Comparison of ENCODE assay signal across 10 cellular contexts in genomic region chr17:47742319-47743181, GRCh38. TPM values are rescaled to one million over a fixed set of nuclear protein-coding genes. Genes with fewer than 3 reads are reported as not detected.
A peak's percentile ranks its signal among the peaks of the same experiment; 100 is the strongest.
DNase-seq lines count a peak whose midpoint lies in the region; ATAC-seq and TF ChIP-seq lines count a peak whose summit lies in the region.
"Had no signal": no experiment of that assay in that cellular context is flagged by ENCODE, and none has a peak within 500 bp of the region (broad histone marks: within the 10 kb centered on the region; RNA-seq: fewer than 3 reads in every experiment).

No MANE protein-coding gene starts in this region.

- TF ChIP-seq POLR2A in uterus (IDR thresholded peaks at IDR 0.05): no peak

- peaks cover 3% of the 10 kb centered on the region for H3K36me3 Mint-ChIP-seq in CD4-positive, CD25-positive, alpha-beta regulatory T cell
- H3K36me3 Mint-ChIP-seq in activated CD4-positive, alpha-beta T cell treated with anti-CD3 and anti-CD28 coated beads, Interleukin-2, amount 10 ng/mL, durations not matched to agents 7 days and 5 days (ENCODE audit: low read depth): peaks cover 2% of the 10 kb centered on the region

- no peaks in the 10 kb centered on the region for H3K27me3 ChIP-seq in CD4-positive, CD25-positive, alpha-beta regulatory T cell (ENCODE audit: control insufficient read depth, insufficient read depth, low read length)
- H3K27me3 ChIP-seq in KMS-11 (ENCODE audit: insufficient read depth, low read depth): peaks cover 2% of the 10 kb centered on the region; the same call in 1 of the 2 replicates
- H3K27me3 ChIP-seq in foreskin keratinocyte: peaks cover 48% of the 10 kb centered on the region
- H3K27me3 ChIP-seq in uterus: peaks cover 0 to 4% of the 10 kb centered on the region in 2 donors

- H3K4me2 ChIP-seq in KMS-11: no peak overlapping the region

- H3K27ac Mint-ChIP-seq in CD4-positive, CD25-positive, alpha-beta regulatory T cell: peak overlapping the region; percentile 38 to 86 (median 79)
- H3K27ac Mint-ChIP-seq in activated CD4-positive, alpha-beta T cell treated with anti-CD3 and anti-CD28 coated beads, Interleukin-2, amount 10 ng/mL, durations not matched to agents 7 days and 5 days: no peak overlapping the region
- H3K27ac Mint-ChIP-seq in stimulated activated naive CD8-positive, alpha-beta T cell treated with anti-CD3 and anti-CD28 coated beads, Interleukin-15, amount 100 ng/mL, for 72 hours: peak overlapping the region in 1 of 2 donors; percentile 91

- no peak overlapping the region for H3K4me3 Mint-ChIP-seq in CD4-positive, CD25-positive, alpha-beta regulatory T cell
- no peak overlapping the region for H3K4me3 Mint-ChIP-seq in activated CD4-positive, alpha-beta T cell treated with anti-CD3 and anti-CD28 coated beads, Interleukin-2, amount 10 ng/mL, durations not matched to agents 7 days and 5 days
- H3K4me3 Mint-ChIP-seq in stimulated activated naive CD8-positive, alpha-beta T cell treated with anti-CD3 and anti-CD28 coated beads, Interleukin-15, amount 100 ng/mL, for 72 hours: peak overlapping the region; percentile 22 to 66

- POLR2A ChIA-PET in activated CD4-positive, alpha-beta T cell treated with anti-CD3 and anti-CD28 coated beads, Interleukin-2, amount 10 ng/mL, durations not matched to agents 7 days and 5 days (lab: Charles Lee): no interaction called here

- H3K79me2 ChIP-seq in KMS-11 (ENCODE audit: insufficient read depth, low read depth): no peaks in the 10 kb centered on the region

- no peak overlapping the region for H2AFZ ChIP-seq in KMS-11 (ENCODE audit: low read depth)

- H3K4me1 Mint-ChIP-seq in CD4-positive, CD25-positive, alpha-beta regulatory T cell: peaks cover 0 to 25% (median 11%) of the 10 kb centered on the region in 4 donors
- H3K4me1 Mint-ChIP-seq in activated CD4-positive, alpha-beta T cell treated with anti-CD3 and anti-CD28 coated beads, Interleukin-2, amount 10 ng/mL, durations not matched to agents 7 days and 5 days: peaks cover 31% of the 10 kb centered on the region
- peaks cover 61% of the 10 kb centered on the region for H3K4me1 Mint-ChIP-seq in stimulated activated naive CD8-positive, alpha-beta T cell treated with anti-CD3 and anti-CD28 coated beads, Interleukin-15, amount 100 ng/mL, for 72 hours

- H3K4me3 ChIP-seq in CD4-positive, CD25-positive, alpha-beta regulatory T cell (ENCODE audit: low read depth, low read length): no peak overlapping the region
- H3K4me3 ChIP-seq in KMS-11 (IDR thresholded peaks at IDR 0.05; ENCODE audit: insufficient read depth, low read depth, low read length) (no peak overlapping the region), uterus (no peak overlapping the region)

- H3K27ac ChIP-seq in CD4-positive, CD25-positive, alpha-beta regulatory T cell (ENCODE audit: insufficient read depth, low read length, poor library complexity, severe bottlenecking): no peak overlapping the region
- H3K27ac ChIP-seq in KMS-11 (no peak overlapping the region), foreskin keratinocyte (no peak overlapping the region), uterus (no peak overlapping the region)
- H3K27ac ChIP-seq: HL-60 had no signal

- CTCF ChIA-PET in activated CD4-positive, alpha-beta T cell treated with anti-CD3 and anti-CD28 coated beads, Interleukin-2, amount 10 ng/mL, durations not matched to agents 7 days and 5 days (lab: Charles Lee): interaction anchor here (0.6 to 1.3 kb wide), 8 partner anchors 8 to 94 kb away, joined by 3 to 5 read pairs (median 4); partner anchors contain the start of gene TBX21

- H3K4me1 ChIP-seq in CD4-positive, CD25-positive, alpha-beta regulatory T cell (ENCODE audit: control insufficient read depth, insufficient read depth, low read length, poor library complexity, severe bottlenecking): peaks cover 7% of the 10 kb centered on the region
- H3K4me1 ChIP-seq in KMS-11 (ENCODE audit: low read depth, poor library complexity, severe bottlenecking) (no peaks in the 10 kb centered on the region), foreskin keratinocyte (no peaks in the 10 kb centered on the region), uterus (no peaks in the 10 kb centered on the region)

- no peaks in the 10 kb centered on the region for H3K36me3 ChIP-seq in CD4-positive, CD25-positive, alpha-beta regulatory T cell (ENCODE audit: control insufficient read depth, insufficient read depth, low read length)
- H3K36me3 ChIP-seq in KMS-11 (ENCODE audit: insufficient read depth): no peaks in the 10 kb centered on the region
- H3K36me3 ChIP-seq in uterus: no peaks in the 10 kb centered on the region

- peak in 1 of 2 donors; percentile 39 for ATAC-seq in CD4-positive, CD25-positive, alpha-beta regulatory T cell (ENCODE audit: low read depth in 2 of 2)
- ATAC-seq in foreskin keratinocyte: no peak
- peak; percentile 80 for ATAC-seq in stimulated activated naive CD8-positive, alpha-beta T cell treated with anti-CD3 and anti-CD28 coated beads, Interleukin-15, amount 100 ng/mL, for 72 hours
- no peak for ATAC-seq in HG02623 (IDR thresholded peaks at IDR 0.05; ENCODE audit: unreplicated experiment)
- no peak for ATAC-seq in HG03039 (IDR thresholded peaks at IDR 0.05; ENCODE audit: unreplicated experiment)

- intact Hi-C loops in uterus (cut with DNase I; ENCODE audit: low total_unique reads): no loop called here

- H3K9me3 Mint-ChIP-seq in CD4-positive, CD25-positive, alpha-beta regulatory T cell: peaks cover 0 to 1% (median 0%) of the 10 kb centered on the region in 7 donors
- H3K9me3 Mint-ChIP-seq in activated CD4-positive, alpha-beta T cell treated with anti-CD3 and anti-CD28 coated beads, Interleukin-2, amount 10 ng/mL, durations not matched to agents 7 days and 5 days: no peaks in the 10 kb centered on the region
- no peaks in the 10 kb centered on the region for H3K9me3 Mint-ChIP-seq in stimulated activated naive CD8-positive, alpha-beta T cell treated with anti-CD3 and anti-CD28 coated beads, Interleukin-15, amount 100 ng/mL, for 72 hours

- peaks cover 15% of the 10 kb centered on the region for H3K27me3 Mint-ChIP-seq in CD4-positive, CD25-positive, alpha-beta regulatory T cell
- no peaks in the 10 kb centered on the region for H3K27me3 Mint-ChIP-seq in activated CD4-positive, alpha-beta T cell treated with anti-CD3 and anti-CD28 coated beads, Interleukin-2, amount 10 ng/mL, durations not matched to agents 7 days and 5 days
- no peaks in the 10 kb centered on the region for H3K27me3 Mint-ChIP-seq in stimulated activated naive CD8-positive, alpha-beta T cell treated with anti-CD3 and anti-CD28 coated beads, Interleukin-15, amount 100 ng/mL, for 72 hours

- no peak overlapping the region for H3K9ac ChIP-seq in KMS-11

- no peaks in the 10 kb centered on the region for H4K20me1 ChIP-seq in KMS-11 (ENCODE audit: insufficient read depth)

- TF ChIP-seq CTCF in KMS-11 (conservative IDR thresholded peaks at IDR 0.05; ENCODE audit: low read depth, low read length): peak; percentile 38; the same call in 1 of the 2 replicates
- TF ChIP-seq CTCF in foreskin keratinocyte (conservative IDR thresholded peaks at IDR 0.05): peak; percentile 43
- peak in 1 of 4 experiments; percentile 11 for TF ChIP-seq CTCF in uterus (IDR thresholded peaks at IDR 0.05)

- DNase-seq in CD4-positive, CD25-positive, alpha-beta regulatory T cell: peak in 2 of 3 donors; percentile 31 to 44
- DNase-seq in activated CD4-positive, alpha-beta T cell treated with anti-CD3 and anti-CD28 coated beads, Interleukin-2, amount 10 ng/mL, durations not matched to agents 7 days and 5 days: peak; percentile 52
- DNase-seq in foreskin keratinocyte (no peak), uterus (no peak)
- DNase-seq in stimulated activated naive CD8-positive, alpha-beta T cell treated with anti-CD3 and anti-CD28 coated beads, Interleukin-15, amount 100 ng/mL, for 72 hours: peak in 1 of 2 donors; percentile 53

- H3K9me3 ChIP-seq in CD4-positive, CD25-positive, alpha-beta regulatory T cell (ENCODE audit: control insufficient read depth in 2 of 2, low read length in 2 of 2): no peaks in the 10 kb centered on the region
- no peaks in the 10 kb centered on the region for H3K9me3 ChIP-seq in uterus

RNA-seq across cellular contexts. Expression of gene TBX21, which starts 9.5 kb away (rescaled TPM):
- total RNA-seq in CD4-positive, CD25-positive, alpha-beta regulatory T cell: 15.7 TPM
- 1 to 10 TPM; 3.8 to 8.5 (median 5.2) TPM for polyA plus RNA-seq in CD4-positive, CD25-positive, alpha-beta regulatory T cell
- 10 to 100 TPM; 13.8 to 16.0 TPM for total RNA-seq in activated CD4-positive, alpha-beta T cell treated with anti-CD3 and anti-CD28 coated beads, Interleukin-2, amount 10 ng/mL, durations not matched to agents 7 days and 5 days
- not detected in 2 replicates for total RNA-seq in foreskin keratinocyte
- polyA plus RNA-seq in foreskin keratinocyte: not detected in 2 replicates
- under 1 TPM in 2 of 4 donors, not detected in 2; 0.49 to 0.51 TPM for total RNA-seq in uterus
- total RNA-seq: dermis microvascular lymphatic vessel endothelial cell had no signal

RNA-seq across cellular contexts. Expression of gene TBKBP1, which starts 48.6 kb away (rescaled TPM):
- total RNA-seq in CD4-positive, CD25-positive, alpha-beta regulatory T cell: 6.1 TPM
- under 1 TPM; 0.11 to 0.60 (median 0.51) TPM for polyA plus RNA-seq in CD4-positive, CD25-positive, alpha-beta regulatory T cell
- 1 to 10 TPM; 2.5 to 3.0 TPM for total RNA-seq in activated CD4-positive, alpha-beta T cell treated with anti-CD3 and anti-CD28 coated beads, Interleukin-2, amount 10 ng/mL, durations not matched to agents 7 days and 5 days
- total RNA-seq in foreskin keratinocyte (7.3 and 8.7 TPM in 2 replicates), uterus (10 to 100 TPM in 2 of 4 donors, 1 to 10 TPM in 2; 2.6 to 24.8 (median 10.7) TPM)
- 6.2 and 6.9 TPM in 2 replicates for polyA plus RNA-seq in foreskin keratinocyte

Comparison
In these comparisons a context has a peak if more than half of its experiments do, and no peak if none do; other contexts are left out.
1. DNase-seq: peak in CD4-positive, CD25-positive, alpha-beta regulatory T cell (2 of 3) and activated CD4-positive, alpha-beta T cell treated with anti-CD3 and anti-CD28 coated beads, Interleukin-2, amount 10 ng/mL, durations not matched to agents 7 days and 5 days (single experiment); none in foreskin keratinocyte (0 of 2) and uterus (0 of 2).
2. H3K4me3 Mint-ChIP-seq: peak in stimulated activated naive CD8-positive, alpha-beta T cell treated with anti-CD3 and anti-CD28 coated beads, Interleukin-15, amount 100 ng/mL, for 72 hours (2 of 2); none in CD4-positive, CD25-positive, alpha-beta regulatory T cell (0 of 4) and activated CD4-positive, alpha-beta T cell treated with anti-CD3 and anti-CD28 coated beads, Interleukin-2, amount 10 ng/mL, durations not matched to agents 7 days and 5 days (single experiment).
3. RNA of gene TBX21, which starts 9.5 kb away (total RNA-seq): 13.8 to 16.0 TPM in activated CD4-positive, alpha-beta T cell treated with anti-CD3 and anti-CD28 coated beads, Interleukin-2, amount 10 ng/mL, durations not matched to agents 7 days and 5 days and 15.7 TPM in CD4-positive, CD25-positive, alpha-beta regulatory T cell (single experiment); 0.49 to 0.51 TPM in uterus and not detected in foreskin keratinocyte; every median in the first group is over 4 times any median in the second.